In genomic region chr11:65115361-65116082, GRCh38 we compare ENCODE assay signal across 12 cellular contexts. TPM values are rescaled to one million over a fixed set of nuclear protein-coding genes. Genes with fewer than 3 reads are reported as not detected.
DNase-seq lines count a peak whose midpoint lies in the region; ATAC-seq, FAIRE-seq and TF ChIP-seq lines count a peak whose summit lies in the region.
"Had no signal": no experiment of that assay in that cellular context is flagged by ENCODE, and none has a peak within 500 bp of the region (broad histone marks: within the 10 kb centered on the region; RNA-seq: fewer than 3 reads in every experiment).

No MANE protein-coding gene starts in this region.

- TF ChIP-seq CTCF in VCaP (conservative IDR thresholded peaks at IDR 0.05) (no peak), kidney (IDR thresholded peaks at IDR 0.05; ENCODE audit: borderline replicate concordance, extremely low read depth, insufficient read depth) (no peak), BE2C (IDR thresholded peaks at IDR 0.05; ENCODE audit: low read depth, low read length) (no peak)

- FAIRE-seq in kidney (lab: Jason Lieb, UNC): no peak
- no peak for FAIRE-seq in urothelium cell line (lab: Jason Lieb, UNC)

- H3K36me3 ChIP-seq in kidney (ENCODE audit: control insufficient read depth in 1 of 2, insufficient read depth in 2 of 2, low read length in 2 of 2) (peaks cover 9 to 16% of the 10 kb centered on the region in 2 donors), BE2C (peaks cover 11% of the 10 kb centered on the region)

- ATAC-seq in activated T-cell treated with anti-CD3 and anti-CD28 coated beads, Interleukin-2, amount 50 U/mL, for 4 hours: no peak
- no peak for ATAC-seq in GM19035 (IDR thresholded peaks at IDR 0.05; ENCODE audit: unreplicated experiment)
- ATAC-seq: left colon, sciatic nerve had no signal

- H3K4me1 Mint-ChIP-seq in activated T-cell treated with anti-CD3 and anti-CD28 coated beads, Interleukin-2, amount 50 U/mL, for 4 hours (ENCODE audit: low read depth): peaks cover 62% of the 10 kb centered on the region
- H3K4me1 Mint-ChIP-seq in stimulated activated naive CD8-positive, alpha-beta T cell treated with anti-CD3 and anti-CD28 coated beads, Interleukin-15, Interleukin-2, amounts not matched to agents 100 ng/mL and 50 ng/mL, for 24 hours (ENCODE audit: low read depth): peaks cover 76% of the 10 kb centered on the region

- peaks cover 8 to 41% of the 10 kb centered on the region in 2 donors for H3K4me1 ChIP-seq in kidney (ENCODE audit: control insufficient read depth in 1 of 2, insufficient read depth in 1 of 2, low read depth in 1 of 2, low read length in 2 of 2)
- H3K4me1 ChIP-seq in BE2C: peaks cover 5% of the 10 kb centered on the region

- H3K4me3 ChIP-seq in kidney (ENCODE audit: low read length in 2 of 2) (no peak overlapping the region), BE2C (ENCODE audit: low read depth, low read length) (no peak overlapping the region)

- H3K27me3 ChIP-seq in BE2C: no peaks in the 10 kb centered on the region

- DNase-seq in activated T-cell treated with anti-CD3 and anti-CD28 coated beads, Interleukin-2, amount 50 U/mL, for 4 hours: no peak
- DNase-seq in activated T-cell treated with anti-CD3 and anti-CD28 coated beads, Interleukin-2, amount 50 U/mL, for 1 hour: no peak
- DNase-seq in kidney (peak; percentile 72), BE2C (no peak), urothelium cell line (ENCODE audit: low spot score) (no peak)
- DNase-seq: activated CD4-positive, alpha-beta T cell treated with anti-CD3 and anti-CD28 coated beads, Interleukin-2, amount 50 U/mL, for 1 hour; NCI-H1092 had no signal

- H3K27ac ChIP-seq in VCaP (peak overlapping the region; percentile 100), kidney (ENCODE audit: low read depth in 2 of 2, low read length in 2 of 2) (no peak overlapping the region)

- H3K36me3 Mint-ChIP-seq in activated T-cell treated with anti-CD3 and anti-CD28 coated beads, Interleukin-2, amount 50 U/mL, for 4 hours (ENCODE audit: insufficient read depth): peaks cover 16% of the 10 kb centered on the region
- peaks cover 45% of the 10 kb centered on the region for H3K36me3 Mint-ChIP-seq in stimulated activated naive CD8-positive, alpha-beta T cell treated with anti-CD3 and anti-CD28 coated beads, Interleukin-15, Interleukin-2, amounts not matched to agents 100 ng/mL and 50 ng/mL, for 24 hours (ENCODE audit: low read depth)

- H3K9me3 Mint-ChIP-seq in activated T-cell treated with anti-CD3 and anti-CD28 coated beads, Interleukin-2, amount 50 U/mL, for 4 hours: no peaks in the 10 kb centered on the region
- no peaks in the 10 kb centered on the region for H3K9me3 Mint-ChIP-seq in stimulated activated naive CD8-positive, alpha-beta T cell treated with anti-CD3 and anti-CD28 coated beads, Interleukin-15, Interleukin-2, amounts not matched to agents 100 ng/mL and 50 ng/mL, for 24 hours

- no peaks in the 10 kb centered on the region for H3K27me3 Mint-ChIP-seq in activated T-cell treated with anti-CD3 and anti-CD28 coated beads, Interleukin-2, amount 50 U/mL, for 4 hours (ENCODE audit: low read depth)
- H3K27me3 Mint-ChIP-seq in stimulated activated naive CD8-positive, alpha-beta T cell treated with anti-CD3 and anti-CD28 coated beads, Interleukin-15, Interleukin-2, amounts not matched to agents 100 ng/mL and 50 ng/mL, for 24 hours: no peaks in the 10 kb centered on the region

- H3K9ac ChIP-seq in kidney (ENCODE audit: low read length in 2 of 2): no peak overlapping the region

- H3K4me3 Mint-ChIP-seq in activated T-cell treated with anti-CD3 and anti-CD28 coated beads, Interleukin-2, amount 50 U/mL, for 4 hours: peak overlapping the region; percentile 88
- peak overlapping the region; percentile 91 for H3K4me3 Mint-ChIP-seq in stimulated activated naive CD8-positive, alpha-beta T cell treated with anti-CD3 and anti-CD28 coated beads, Interleukin-15, Interleukin-2, amounts not matched to agents 100 ng/mL and 50 ng/mL, for 24 hours

- peak overlapping the region; percentile 97 for H3K27ac Mint-ChIP-seq in stimulated activated naive CD8-positive, alpha-beta T cell treated with anti-CD3 and anti-CD28 coated beads, Interleukin-15, Interleukin-2, amounts not matched to agents 100 ng/mL and 50 ng/mL, for 24 hours

- intact Hi-C loops in kidney (cut with DNase I): no loop called here

- H3K9me3 ChIP-seq in kidney (ENCODE audit: control insufficient read depth in 1 of 2, low read length in 2 of 2): no peaks in the 10 kb centered on the region
- no peaks in the 10 kb centered on the region for H3K9me3 ChIP-seq in BE2C

RNA-seq across cellular contexts. Expression of gene ZNHIT2, which starts 2.0 kb away (rescaled TPM):
- total RNA-seq in activated T-cell treated with anti-CD3 and anti-CD28 coated beads, Interleukin-2, amount 50 U/mL, for 4 hours: 10 to 100 TPM; 25.9 to 28.1 (median 26.2) TPM
- 14.0 TPM for total RNA-seq in kidney
- polyA plus RNA-seq in kidney (ENCODE audit: insufficient read depth, low read depth, low replicate concordance): 21.1 TPM
- polyA plus RNA-seq in BE2C (2012; ENCODE audit: insufficient read depth, insufficient read length, low read depth): 201 TPM

RNA-seq across cellular contexts. Expression of gene TM7SF2, which starts 3.9 kb away (rescaled TPM):
- total RNA-seq in activated T-cell treated with anti-CD3 and anti-CD28 coated beads, Interleukin-2, amount 50 U/mL, for 4 hours: 10 to 100 TPM; 18.4 to 19.4 (median 18.7) TPM
- total RNA-seq in kidney: 20.9 TPM
- 88.2 TPM for polyA plus RNA-seq in kidney (ENCODE audit: insufficient read depth, low read depth, low replicate concordance)
- polyA plus RNA-seq in BE2C (2012; ENCODE audit: insufficient read depth, insufficient read length, low read depth): 22.5 TPM

RNA-seq across cellular contexts. Expression of gene FAU, which starts 6.4 kb away (rescaled TPM):
- total RNA-seq in activated T-cell treated with anti-CD3 and anti-CD28 coated beads, Interleukin-2, amount 50 U/mL, for 4 hours: 1,000 to 10,000 TPM; 1,673 to 1,831 (median 1,724) TPM
- 794 TPM for total RNA-seq in kidney
- 927 TPM for polyA plus RNA-seq in kidney (ENCODE audit: insufficient read depth, low read depth, low replicate concordance)
- polyA plus RNA-seq in BE2C (2012; ENCODE audit: insufficient read depth, insufficient read length, low read depth): 1,521 TPM

RNA-seq across cellular contexts. Expression of gene MRPL49, which starts 6.6 kb away (rescaled TPM):
- total RNA-seq in activated T-cell treated with anti-CD3 and anti-CD28 coated beads, Interleukin-2, amount 50 U/mL, for 4 hours: 100 to 1,000 TPM; 102 to 110 (median 104) TPM
- total RNA-seq in kidney: 53.3 TPM
- polyA plus RNA-seq in kidney (ENCODE audit: insufficient read depth, low read depth, low replicate concordance): 76.7 TPM
- 53.6 TPM for polyA plus RNA-seq in BE2C (2012; ENCODE audit: insufficient read depth, insufficient read length, low read depth)

RNA-seq across cellular contexts. Expression of gene SYVN1, which starts 18.8 kb away (rescaled TPM):
- 10 to 100 TPM; 36.8 to 51.5 (median 47.2) TPM for total RNA-seq in activated T-cell treated with anti-CD3 and anti-CD28 coated beads, Interleukin-2, amount 50 U/mL, for 4 hours
- total RNA-seq in kidney: 69.8 TPM
- 21.2 TPM for polyA plus RNA-seq in kidney (ENCODE audit: insufficient read depth, low read depth, low replicate concordance)
- polyA plus RNA-seq in BE2C (2012; ENCODE audit: insufficient read depth, insufficient read length, low read depth): 52.2 TPM
